ENCODE assay signal across 9 cellular contexts in genomic region chr5:140555747-140556312, GRCh38. TPM values are rescaled to one million over a fixed set of nuclear protein-coding genes. Genes with fewer than 3 reads are reported as not detected.
DNase-seq lines count a peak whose midpoint lies in the region; ATAC-seq and TF ChIP-seq lines count a peak whose summit lies in the region.
"Had no signal": no experiment of that assay in that cellular context is flagged by ENCODE, and none has a peak within 500 bp of the region (broad histone marks: within the 10 kb centered on the region; RNA-seq: fewer than 3 reads in every experiment).

No MANE protein-coding gene starts in this region.

- peak overlapping the region; percentile 71 for H3K4me2 ChIP-seq in mesenchymal stem cell (ENCODE audit: low read length, poor library complexity, severe bottlenecking)

- H3K9me3 ChIP-seq in ascending aorta (no peaks in the 10 kb centered on the region), mesenchymal stem cell (ENCODE audit: control insufficient read depth, low read length) (no peaks in the 10 kb centered on the region)

- intact Hi-C loops in ascending aorta (cut with DNase I), result loop anchor here (2.0 to 5.0 kb wide), 2 partner anchors 153 to 379 kb away; partner anchors contain the start of gene CYSTM1

- no peak overlapping the region for H3K4ac ChIP-seq in mesenchymal stem cell (ENCODE audit: low read depth in 1 of 2, low read length in 2 of 2)

- 87% methylated on average over 1 of the region's 1 CpG for WGBS in mesenchymal stem cell

- peaks cover 0 to 18% of the 10 kb centered on the region in 2 donors for H3K4me1 ChIP-seq in ascending aorta
- H3K4me1 ChIP-seq in mesenchymal stem cell (ENCODE audit: control insufficient read depth, insufficient read depth, low read depth, low read length), result peaks cover 11% of the 10 kb centered on the region

- TF ChIP-seq CTCF in BJ (IDR thresholded peaks at IDR 0.05; ENCODE audit: insufficient read depth, low read depth, low read length) (no peak), ascending aorta (IDR thresholded peaks at IDR 0.05) (no peak)

- no peak overlapping the region for H4K91ac ChIP-seq in mesenchymal stem cell (ENCODE audit: low read length)

- H3K4me3 ChIP-seq in BJ (ENCODE audit: low read depth, low read length) (peak overlapping the region; percentile 90), ascending aorta (peak overlapping the region; percentile 68 to 74), mesenchymal stem cell (ENCODE audit: insufficient read depth in 1 of 2, low read depth in 1 of 2, low read length in 2 of 2) (peak overlapping the region in 1 of 2 experiments; percentile 92)
- H3K4me3 ChIP-seq: lung had no signal

- H2AK5ac ChIP-seq in mesenchymal stem cell (ENCODE audit: low read length, severe bottlenecking), result no peak overlapping the region

- no peak overlapping the region for H2BK12ac ChIP-seq in mesenchymal stem cell (ENCODE audit: low read length in 2 of 2)

- H3K36me3 ChIP-seq in BJ (ENCODE audit: control insufficient read depth, insufficient read depth, low read length) (peaks cover 9% of the 10 kb centered on the region), ascending aorta (peaks cover 10 to 14% of the 10 kb centered on the region in 2 donors), mesenchymal stem cell (ENCODE audit: control insufficient read depth in 1 of 2, insufficient read depth in 2 of 2, low read depth in 1 of 2, low read length in 2 of 2) (peaks cover 19 to 56% of the 10 kb centered on the region in 2 experiments)

- H2BK120ac ChIP-seq in mesenchymal stem cell (ENCODE audit: low read depth, low read length), result no peak overlapping the region

- H3K27me3 ChIP-seq in BJ (ENCODE audit: control insufficient read depth, insufficient read depth, low read length) (no peaks in the 10 kb centered on the region), ascending aorta (no peaks in the 10 kb centered on the region), mesenchymal stem cell (ENCODE audit: control insufficient read depth in 1 of 2, insufficient read depth in 1 of 2, low read length in 2 of 2) (no peaks in the 10 kb centered on the region)

- H3K18ac ChIP-seq in mesenchymal stem cell (ENCODE audit: low read depth in 1 of 2, low read length in 2 of 2), result no peak overlapping the region

- H2AFZ ChIP-seq in mesenchymal stem cell (ENCODE audit: low read depth, low read length), result no peak overlapping the region

- H2BK15ac ChIP-seq in mesenchymal stem cell (ENCODE audit: low read depth, poor library complexity, severe bottlenecking), result peak overlapping the region; percentile 33

- POLR2A ChIA-PET in BJ (lab: Charles Lee), result no interaction called here

- peak overlapping the region; percentile 98 for H3K9ac ChIP-seq in mesenchymal stem cell (ENCODE audit: low read length)

- peaks cover 11% of the 10 kb centered on the region for H3K79me1 ChIP-seq in mesenchymal stem cell (replicated peaks; ENCODE audit: low read length, poor library complexity, severe bottlenecking)

- no peak overlapping the region for H3K14ac ChIP-seq in mesenchymal stem cell (ENCODE audit: low read length in 2 of 2)

- DNase-seq in BJ (ENCODE audit: low read depth) (no peak), ascending aorta (ENCODE audit: low spot score in 2 of 2) (no peak), mesenchymal stem cell (no peak), HK-2 (ENCODE audit: unreplicated experiment) (no peak)
- no peak for DNase-seq in stimulated activated CD8-positive, alpha-beta memory T cell treated with anti-CD3 and anti-CD28 coated beads, Interleukin-4, amount 100 ng/mL, for 48 hours

- H2BK5ac ChIP-seq in mesenchymal stem cell (ENCODE audit: low read depth, low read length, poor library complexity, severe bottlenecking), result no peak overlapping the region

- H4K8ac ChIP-seq in mesenchymal stem cell (ENCODE audit: low read length), result no peak overlapping the region

- CTCF ChIA-PET in BJ (lab: Yijun Ruan, JAX), result interaction anchor here (0.8 kb wide), 1 partner anchor 163 kb away, joined by 3 read pairs; no protein-coding TSS in a partner anchor

- no peak overlapping the region for H3K23ac ChIP-seq in mesenchymal stem cell (ENCODE audit: low read length in 2 of 2)

- peak overlapping the region in 1 of 2 donors; percentile 19 for H3K27ac ChIP-seq in ascending aorta
- no peak overlapping the region for H3K27ac ChIP-seq in mesenchymal stem cell (ENCODE audit: low read length, poor library complexity, severe bottlenecking)

- ATAC-seq in HG02798 (IDR thresholded peaks at IDR 0.05; ENCODE audit: poor library complexity, unreplicated experiment) (peak; percentile 31), HG02588 (IDR thresholded peaks at IDR 0.05; ENCODE audit: unreplicated experiment) (no peak), GM18511 (IDR thresholded peaks at IDR 0.05; ENCODE audit: unreplicated experiment) (no peak)

RNA-seq across cellular contexts. Expression of gene SRA1, which starts 1.4 kb away (rescaled TPM):
- 46.2 and 51.1 TPM in 2 replicates for polyA plus RNA-seq in BJ (2011; rRNA removed)
- polyA minus RNA-seq in BJ (2011; rRNA and poly(A)+ RNA removed), result 17.7 and 21.4 TPM in 2 replicates
- 47.3 TPM for total RNA-seq in ascending aorta
- polyA plus RNA-seq in mesenchymal stem cell (2013, experiment 1 of 2), result 48.4 TPM
- polyA plus RNA-seq in mesenchymal stem cell (2013, experiment 2 of 2), result 46.7 TPM

RNA-seq across cellular contexts. Expression of gene EIF4EBP3, which starts 8.4 kb away (rescaled TPM):
- 5.5 and 7.9 TPM in 2 replicates for polyA plus RNA-seq in BJ (2011; rRNA removed)
- 1.9 and 3.4 TPM in 2 replicates for polyA minus RNA-seq in BJ (2011; rRNA and poly(A)+ RNA removed)
- 4.0 TPM for total RNA-seq in ascending aorta
- 8.9 TPM for polyA plus RNA-seq in mesenchymal stem cell (2013, experiment 1 of 2)
- polyA plus RNA-seq in mesenchymal stem cell (2013, experiment 2 of 2), result 8.2 TPM

RNA-seq across cellular contexts. Expression of gene APBB3, which starts 8.6 kb away (rescaled TPM):
- polyA plus RNA-seq in BJ (2011; rRNA removed), result 15.2 and 24.3 TPM in 2 replicates
- polyA minus RNA-seq in BJ (2011; rRNA and poly(A)+ RNA removed), result 10.9 and 20.7 TPM in 2 replicates
- total RNA-seq in ascending aorta, result 47.3 TPM
- 9.6 TPM for polyA plus RNA-seq in mesenchymal stem cell (2013, experiment 1 of 2)
- polyA plus RNA-seq in mesenchymal stem cell (2013, experiment 2 of 2), result 9.5 TPM

RNA-seq across cellular contexts. Expression of gene SLC35A4, which starts 8.8 kb away (rescaled TPM):
- 70.2 and 101 TPM in 2 replicates for polyA plus RNA-seq in BJ (2011; rRNA removed)
- polyA minus RNA-seq in BJ (2011; rRNA and poly(A)+ RNA removed), result 35.7 and 51.1 TPM in 2 replicates
- total RNA-seq in ascending aorta, result 46.2 TPM
- 70.3 TPM for polyA plus RNA-seq in mesenchymal stem cell (2013, experiment 1 of 2)
- polyA plus RNA-seq in mesenchymal stem cell (2013, experiment 2 of 2), result 71.3 TPM
